ENCODE assay signal across 32 cellular contexts in the genomic region with DNA sequence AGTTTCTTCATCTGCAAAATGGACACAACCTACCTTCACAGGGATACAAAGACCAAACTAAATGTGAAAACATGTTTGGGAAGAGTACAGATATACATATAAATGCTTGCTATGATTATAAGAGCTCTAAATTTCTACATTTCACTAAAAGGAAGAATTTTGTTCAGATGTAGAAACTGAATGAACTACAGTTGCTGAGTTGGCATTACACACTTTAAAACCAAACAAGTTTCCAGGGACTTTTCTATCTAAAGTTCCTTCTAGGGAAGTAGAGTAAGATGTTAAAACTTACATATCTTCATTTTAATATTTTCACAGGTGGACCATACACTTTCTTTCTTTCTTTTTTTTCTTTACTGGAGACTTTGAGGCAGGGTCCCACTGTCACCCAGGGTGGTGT.
"Had no signal": no experiment of that assay in that cellular context is flagged by ENCODE, and none has a peak within 500 bp of the region (broad histone marks: within the 10 kb centered on the region; RNA-seq: fewer than 3 reads in every experiment).

No MANE protein-coding gene starts in this region.

- ATAC-seq: activated CD8-positive, alpha-beta memory T cell treated with anti-CD3 and anti-CD28 coated beads, Interleukin-2, amount 10 ng/mL, durations not matched to agents 7 days and 5 days; activated naive CD8-positive, alpha-beta T cell treated with anti-CD3 and anti-CD28 coated beads, Interleukin-2, amount 50 U/mL, for 24 hours; Right ventricle myocardium inferior had no signal

- H2AFZ ChIP-seq: PC-9 had no signal

- H3K4me3 ChIP-seq: PC-9 had no signal

- H3K9ac ChIP-seq: KMS-11 had no signal

- FAIRE-seq: bronchial epithelial cell, RCC 7860 had no signal

- H3K4me2 ChIP-seq: KMS-11, PC-9 had no signal

- DNase-seq: activated CD4-positive, alpha-beta memory T cell treated with anti-CD3 and anti-CD28 coated beads, Interleukin-2, amount 10 ng/mL, durations not matched to agents 7 days and 5 days; activated CD4-positive, alpha-beta T cell treated with anti-CD3 and anti-CD28 coated beads for 1 hour; activated CD4-positive, alpha-beta T cell treated with anti-CD3 and anti-CD28 coated beads for 48 hours; activated CD4-positive, CD25-positive, alpha-beta regulatory T cell; activated CD8-positive, alpha-beta memory T cell treated with anti-CD3 and anti-CD28 coated beads for 24 hours; activated CD8-positive, alpha-beta memory T cell treated with anti-CD3 and anti-CD28 coated beads, Interleukin-2, amount 10 ng/mL, durations not matched to agents 7 days and 5 days; activated CD8-positive, alpha-beta memory T cell treated with anti-CD3 and anti-CD28 coated beads, Interleukin-2, amount 50 U/mL, for 48 hours; activated naive CD4-positive, alpha-beta T cell treated with anti-CD3 and anti-CD28 coated beads, Interleukin-2, amount 10 ng/mL, durations not matched to agents 7 days and 5 days; activated naive CD8-positive, alpha-beta T cell treated with anti-CD3 and anti-CD28 coated beads, Interleukin-2, amount 50 U/mL, for 24 hours; anterior cingulate cortex; caudate nucleus; cerebellar nuclear complex; NCI-H1048; NCI-H1105 treated with DMSO at 0.1 percent for 48 hours; NCI-H1436; NCI-H187; NCI-H2029 treated with DMSO at 0.1 percent for 48 hours; NCI-H2107; NCI-H2171; NCI-H510A; NCI-H526; NCI-H748 treated with DMSO at 0.1 percent for 48 hours; PC-9; SW 1271; T-helper 1 cell; T1000; WERI-Rb-1 had no signal

- H3K27ac ChIP-seq: KMS-11, PC-9, RWPE1, WERI-Rb-1 had no signal
